15 cellular contexts compared by ENCODE assay signal in genomic region chr20:129786-130323, GRCh38. TPM values are rescaled to one million over a fixed set of nuclear protein-coding genes. Genes with fewer than 3 reads are reported as not detected.
DNase-seq lines count a peak whose midpoint lies in the region; ATAC-seq and TF ChIP-seq lines count a peak whose summit lies in the region.
"Not testable (repeated sequence)": the region's sequence is repeated elsewhere in the genome, so short reads cannot be mapped to it uniquely, and the experiment has no call there.
"Had no signal": no experiment of that assay in that cellular context is flagged by ENCODE, and none has a peak within 500 bp of the region (broad histone marks: within the 10 kb centered on the region; RNA-seq: fewer than 3 reads in every experiment).

No MANE protein-coding gene starts in this region.

- not testable (repeated sequence) for TF ChIP-seq CTCF in 22Rv1 (IDR thresholded peaks at IDR 0.05); WTC11 (IDR thresholded peaks at IDR 0.05); endodermal cell (conservative IDR thresholded peaks at IDR 0.05)

- H2BK12ac ChIP-seq in neuronal stem cell (ENCODE audit: low read length): not testable (repeated sequence)

- not testable (repeated sequence) for H3K9me3 ChIP-seq in endodermal cell (ENCODE audit: control insufficient read depth, low read length); neuronal stem cell (replicated peaks in 1 of 2; ENCODE audit: control insufficient read depth in 2 of 2, insufficient read depth in 1 of 2, low read depth in 1 of 2, low read length in 2 of 2)

- H4K91ac ChIP-seq in neuronal stem cell (ENCODE audit: low read depth, low read length, poor library complexity): not testable (repeated sequence)

- not testable (repeated sequence) for H3K36me3 ChIP-seq in endodermal cell (ENCODE audit: control insufficient read depth, insufficient read depth, low read length); neuronal stem cell (replicated peaks in 1 of 2; ENCODE audit: control insufficient read depth in 2 of 2, insufficient read depth in 2 of 2, low read length in 2 of 2)

- not testable (repeated sequence) for TF ChIP-seq EP300 in Ishikawa (IDR thresholded peaks at IDR 0.05; ENCODE audit: borderline replicate concordance)

- not testable (repeated sequence) for H2BK5ac ChIP-seq in neuronal stem cell (ENCODE audit: low read length)

- H3K4me1 Mint-ChIP-seq in WTC11, endodermal cell: not testable (repeated sequence)

- H2AFZ ChIP-seq in neuronal stem cell (ENCODE audit: low read length): peak overlapping the region; percentile 71

- not testable (repeated sequence) for H3K27ac Mint-ChIP-seq in WTC11
- H3K27ac Mint-ChIP-seq in endodermal cell: peak overlapping the region; percentile 89

- H2BK120ac ChIP-seq in neuronal stem cell (ENCODE audit: low read depth, low read length): not testable (repeated sequence)

- CTCF ChIA-PET in WTC11 (lab: Charles Lee): interaction anchor here (0.6 kb wide), 1 partner anchor 135 kb away, joined by 3 read pairs; no protein-coding TSS in a partner anchor

- not testable (repeated sequence) for H3K79me1 ChIP-seq in neuronal stem cell (ENCODE audit: low read depth, low read length)

- WGBS in endodermal cell (ENCODE audit: insufficient coverage in 1 of 2, insufficient read length in 1 of 2), 2 experiments: 86 to 93% methylated on average over 19 to 20 of the region's 28 CpGs
- WGBS in neuronal stem cell (ENCODE audit: extremely low coverage in 2 of 2, insufficient read length in 2 of 2, insufficient replicate concordance in 1 of 2), 2 donors: no CpG with 5 or more reads among the region's 28 CpGs

- not testable (repeated sequence) for H4K8ac ChIP-seq in neuronal stem cell (ENCODE audit: low read depth, low read length)

- H3K4me2 ChIP-seq in neuronal stem cell (ENCODE audit: insufficient read depth, low read length, poor library complexity, severe bottlenecking): not testable (repeated sequence)

- H3K18ac ChIP-seq in neuronal stem cell (ENCODE audit: low read length): not testable (repeated sequence)

- POLR2A ChIA-PET in WTC11 (lab: Charles Lee): not testable (repeated sequence)

- peaks cover 16% of the 10 kb centered on the region; the same call in 1 of the 2 replicates for H3K27me3 Mint-ChIP-seq in WTC11 (ENCODE audit: low read depth)
- not testable (repeated sequence) for H3K27me3 Mint-ChIP-seq in endodermal cell (ENCODE audit: insufficient read depth)

- H3K27me3 ChIP-seq in endodermal cell (ENCODE audit: control insufficient read depth, insufficient read depth, low read length, poor library complexity, severe bottlenecking); neuronal stem cell (ENCODE audit: control insufficient read depth in 3 of 3, insufficient read depth in 3 of 3, low read depth in 1 of 3, low read length in 3 of 3): not testable (repeated sequence)

- not testable (repeated sequence) for H3K9ac ChIP-seq in endodermal cell (ENCODE audit: extremely low read depth, low read length, poor library complexity, severe bottlenecking); neuronal stem cell (ENCODE audit: low read depth, low read length, poor library complexity)

- TF ChIP-seq RAD21 in Ishikawa (IDR thresholded peaks at IDR 0.05; ENCODE audit: low read depth): not testable (repeated sequence)

- not testable (repeated sequence) for H2BK15ac ChIP-seq in neuronal stem cell (ENCODE audit: low read length)

- not testable (repeated sequence) for H2AK5ac ChIP-seq in neuronal stem cell (ENCODE audit: low read depth, low read length)

- not testable (repeated sequence) for ATAC-seq in WTC11

- DNase-seq in ELF-1 (ENCODE audit: low read depth, low spot score) (peak; percentile 38), NCI-H2227 (lab: John Stamatoyannopoulos, UW; ENCODE audit: unreplicated experiment) (peak; percentile 8), NCI-H82 (lab: John Stamatoyannopoulos, UW) (peak; percentile 21), endodermal cell (peak; percentile 65)
- DNase-seq in WTC11 (ENCODE audit: low spot score); neuronal stem cell (ENCODE audit: low spot score): not testable (repeated sequence)

- H3K9me3 Mint-ChIP-seq in WTC11: peaks cover 24% of the 10 kb centered on the region
- H3K9me3 Mint-ChIP-seq in endodermal cell: peaks cover 22% of the 10 kb centered on the region

- H3K4me3 ChIP-seq in endodermal cell (ENCODE audit: low read length); neuronal stem cell (ENCODE audit: low read length in 2 of 2): not testable (repeated sequence)

- not testable (repeated sequence) for H3K14ac ChIP-seq in neuronal stem cell (ENCODE audit: low read length)

- H3K36me3 Mint-ChIP-seq in WTC11; endodermal cell (ENCODE audit: low read depth): not testable (repeated sequence)

- H3K4me3 Mint-ChIP-seq in WTC11 (peak overlapping the region; percentile 54), endodermal cell (peak overlapping the region; percentile 57)

- not testable (repeated sequence) for H3K4ac ChIP-seq in neuronal stem cell (ENCODE audit: low read length)

- H3K27ac ChIP-seq in 22Rv1: peak overlapping the region; percentile 29; the same call in 1 of the 2 replicates
- not testable (repeated sequence) for H3K27ac ChIP-seq in endodermal cell (ENCODE audit: low read depth, low read length); neuronal stem cell (replicated peaks; ENCODE audit: low read length)

- not testable (repeated sequence) for H3K23ac ChIP-seq in neuronal stem cell (ENCODE audit: low read depth, low read length, poor library complexity)

- H3K4me1 ChIP-seq in endodermal cell (ENCODE audit: control insufficient read depth, insufficient read depth, low read length); neuronal stem cell (ENCODE audit: control insufficient read depth in 2 of 2, insufficient read depth in 1 of 2, low read depth in 1 of 2, low read length in 2 of 2): not testable (repeated sequence)

TF ChIP-seq in Ishikawa, 13 proteins besides CTCF, POLR2A, EP300 and RAD21:
- TF ChIP-seq YY1 (IDR thresholded peaks at IDR 0.05; ENCODE audit: low read depth): peak; percentile 40; the same call in 1 of the 2 replicates

RNA-seq across cellular contexts. Expression of gene DEFB126, which starts 12.5 kb away (rescaled TPM):
- 0.89 TPM in 1 of 3 replicates, not detected in the others for total RNA-seq in WTC11 (2021)
- not detected for total RNA-seq in endodermal cell
- polyA plus RNA-seq in endodermal cell (2013, experiment 1 of 2): not detected
- polyA plus RNA-seq in endodermal cell (2013, experiment 2 of 2): not detected
- not detected for polyA plus RNA-seq in neuronal stem cell (2013, experiment 1 of 2)
- not detected for polyA plus RNA-seq in neuronal stem cell (2013, experiment 2 of 2)
- total RNA-seq: CD4-positive, CD25-positive, alpha-beta regulatory T cell; M059J; OCI-LY7; Peyer's patch; T-helper 17 cell had no signal
- polyA plus RNA-seq: AG04450; CD4-positive, CD25-positive, alpha-beta regulatory T cell; IgD-negative memory B cell had no signal

RNA-seq across cellular contexts. Expression of gene DEFB127, which starts 27.4 kb away (rescaled TPM):
- not detected in 3 replicates for total RNA-seq in WTC11 (2021)
- not detected for total RNA-seq in endodermal cell
- not detected for polyA plus RNA-seq in endodermal cell (2013, experiment 1 of 2)
- not detected for polyA plus RNA-seq in endodermal cell (2013, experiment 2 of 2)
- polyA plus RNA-seq in neuronal stem cell (2013, experiment 1 of 2): not detected
- not detected for polyA plus RNA-seq in neuronal stem cell (2013, experiment 2 of 2)
- total RNA-seq: CD4-positive, CD25-positive, alpha-beta regulatory T cell; M059J; OCI-LY7; Peyer's patch; T-helper 17 cell had no signal
- polyA plus RNA-seq: AG04450; CD4-positive, CD25-positive, alpha-beta regulatory T cell; IgD-negative memory B cell had no signal

RNA-seq across cellular contexts. Expression of gene DEFB125, which starts 42.4 kb away (rescaled TPM):
- total RNA-seq in WTC11 (2021) (not detected in 3 replicates), endodermal cell (not detected)
- not detected for polyA plus RNA-seq in endodermal cell (2013, experiment 1 of 2)
- polyA plus RNA-seq in endodermal cell (2013, experiment 2 of 2): not detected
- not detected for polyA plus RNA-seq in neuronal stem cell (2013, experiment 1 of 2)
- polyA plus RNA-seq in neuronal stem cell (2013, experiment 2 of 2): not detected
- total RNA-seq: CD4-positive, CD25-positive, alpha-beta regulatory T cell; M059J; OCI-LY7; Peyer's patch; T-helper 17 cell had no signal
- polyA plus RNA-seq: AG04450; CD4-positive, CD25-positive, alpha-beta regulatory T cell; IgD-negative memory B cell had no signal

RNA-seq across cellular contexts. Expression of gene DEFB128, which starts 59.7 kb away (rescaled TPM):
- not detected in 3 replicates for total RNA-seq in WTC11 (2021)
- total RNA-seq in endodermal cell: not detected
- not detected for polyA plus RNA-seq in endodermal cell (2013, experiment 1 of 2)
- polyA plus RNA-seq in endodermal cell (2013, experiment 2 of 2): not detected
- not detected for polyA plus RNA-seq in neuronal stem cell (2013, experiment 1 of 2)
- not detected for polyA plus RNA-seq in neuronal stem cell (2013, experiment 2 of 2)
- total RNA-seq: CD4-positive, CD25-positive, alpha-beta regulatory T cell; M059J; OCI-LY7; Peyer's patch; T-helper 17 cell had no signal
- polyA plus RNA-seq: AG04450; CD4-positive, CD25-positive, alpha-beta regulatory T cell; IgD-negative memory B cell had no signal
